ENCODE assay signal across 9 cellular contexts in the genomic region with DNA sequence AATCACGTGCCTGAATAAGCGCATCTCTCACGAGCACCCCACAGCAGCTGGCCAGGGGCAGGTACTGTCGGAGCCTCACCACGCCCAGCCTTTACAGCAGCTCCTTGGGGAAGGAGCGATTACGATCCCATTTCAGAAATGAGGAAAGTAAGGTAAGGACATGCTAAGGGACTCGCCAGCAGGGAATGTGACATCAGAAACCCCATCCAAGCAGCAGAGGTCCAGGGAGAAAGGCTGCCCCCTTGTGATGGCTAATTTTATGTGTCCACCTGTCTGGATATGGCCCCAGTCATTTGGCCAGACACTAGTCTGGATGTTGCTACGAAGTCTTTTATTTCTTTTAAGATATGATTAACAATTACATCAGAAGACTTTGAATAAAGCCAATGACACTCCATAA.
DNase-seq lines count a peak whose midpoint lies in the region; ATAC-seq, FAIRE-seq and TF ChIP-seq lines count a peak whose summit lies in the region.
"Had no signal": no experiment of that assay in that cellular context is flagged by ENCODE, and none has a peak within 500 bp of the region (broad histone marks: within the 10 kb centered on the region; RNA-seq: fewer than 3 reads in every experiment).

No MANE protein-coding gene starts in this region.

- ATAC-seq in GM12878 (peak; percentile 82), GM19324 (IDR thresholded peaks at IDR 0.05; ENCODE audit: low FRiP score, unreplicated experiment) (no peak), HG02840 (IDR thresholded peaks at IDR 0.05; ENCODE audit: low FRiP score, unreplicated experiment) (no peak)
- no peak for ATAC-seq in activated T-helper 17 cell treated with anti-CD3 and anti-CD28 coated beads, Interleukin-2, amount 50 U/mL, for 72 hours (replicated peaks)
- ATAC-seq: activated CD4-positive, CD25-positive, alpha-beta regulatory T cell treated with anti-CD3 and anti-CD28 coated beads, Interleukin-2, amount 50 U/mL, for 24 hours had no signal

- no peak overlapping the region for H3K9ac ChIP-seq in GM12878 (ENCODE audit: control insufficient read depth, insufficient read depth, low read length)

- H3K27me3 ChIP-seq in GM12878 (replicated peaks in 1 of 2; ENCODE audit: control insufficient read depth in 2 of 2, insufficient read depth in 2 of 2, low read length in 1 of 2): peaks cover 0 to 4% of the 10 kb centered on the region in 2 experiments; a peak in 1 of 4 replicates

- no peaks in the 10 kb centered on the region for H3K9me3 Mint-ChIP-seq in activated T-helper 17 cell treated with anti-CD3 and anti-CD28 coated beads, Interleukin-2, amount 50 U/mL, for 72 hours

- in situ Hi-C loops in KBM-7 (cut with MboI; ENCODE audit: low pct_unique_long_range_greater_than_20kb, low sequenced_read_pairs): no loop called here
- in situ Hi-C loops in GM12878 (cut with MboI): no loop called here

- RAD21 ChIA-PET in GM12878 (lab: Charles Lee; ENCODE audit: unreplicated experiment): no interaction called here

- no TSS peak for BruUV-seq in GM12878 (replicated peaks; lab: Mats Ljungman, UMichigan)

- TF ChIP-seq RAD21 in GM12878 (IDR thresholded peaks at IDR 0.05; ENCODE audit: insufficient read depth, low read depth, low read length): peak; percentile 61

- POLR2A ChIA-PET in GM12878 (lab: Charles Lee): no interaction called here

- CTCF ChIA-PET in GM12878 (lab: Yijun Ruan, JAX): no interaction called here

- H3K27ac Mint-ChIP-seq in activated T-helper 17 cell treated with anti-CD3 and anti-CD28 coated beads, Interleukin-2, amount 50 U/mL, for 72 hours: no peak overlapping the region

- H4K20me1 ChIP-seq in GM12878 (ENCODE audit: control insufficient read depth, insufficient read depth): no peaks in the 10 kb centered on the region

- intact Hi-C loops in GM12878 (cut with micrococcal nuclease; ENCODE audit: unreplicated experiment): loop anchor here (2.0 to 5.0 kb wide), 2 partner anchors 147 to 234 kb away; partner anchors contain the start of gene MED10

- no peak overlapping the region for H3K27ac ChIP-seq in GM12878 (ENCODE audit: control insufficient read depth, insufficient read depth)

- no peak overlapping the region for H3K4me2 ChIP-seq in GM12878 (ENCODE audit: control insufficient read depth, insufficient read depth)

- no peaks in the 10 kb centered on the region for H3K36me3 ChIP-seq in GM12878 (ENCODE audit: control insufficient read depth in 2 of 2, insufficient read depth in 2 of 2, low read length in 1 of 2)

- H3K27me3 Mint-ChIP-seq in activated T-helper 17 cell treated with anti-CD3 and anti-CD28 coated beads, Interleukin-2, amount 50 U/mL, for 72 hours: peaks cover 27% of the 10 kb centered on the region

- no peaks in the 10 kb centered on the region for H3K36me3 Mint-ChIP-seq in activated T-helper 17 cell treated with anti-CD3 and anti-CD28 coated beads, Interleukin-2, amount 50 U/mL, for 72 hours (ENCODE audit: low read depth)

- no peak for FAIRE-seq in GM12878 (lab: Jason Lieb, UNC)

- no peak for TF ChIP-seq EP300 in GM12878 (IDR thresholded peaks at IDR 0.05; ENCODE audit: borderline replicate concordance in 1 of 2, control insufficient read depth in 1 of 2, low read depth in 2 of 2, low read length in 2 of 2)

- no peak overlapping the region for H3K4me3 ChIP-seq in GM12878

- no peaks in the 10 kb centered on the region for H3K4me1 ChIP-seq in GM12878 (ENCODE audit: control insufficient read depth, insufficient read depth, low read length)

- TF ChIP-seq POLR2A in GM12878 (IDR thresholded peaks at IDR 0.05; ENCODE audit: low read depth, low read length): no peak

- H3K4me3 Mint-ChIP-seq in activated T-helper 17 cell treated with anti-CD3 and anti-CD28 coated beads, Interleukin-2, amount 50 U/mL, for 72 hours: no peak overlapping the region

- peak; percentile 40 to 68 (median 43); a peak in 4 of 6 replicates for TF ChIP-seq CTCF in GM12878 (IDR thresholded peaks at IDR 0.05 in 2 of 3, conservative IDR thresholded peaks at IDR 0.05 in 1 of 3; ENCODE audit: control insufficient read depth in 2 of 3, extremely low read depth in 1 of 3, insufficient read depth in 1 of 3, low read depth in 3 of 3, low read length in 3 of 3)

- SMC1A ChIA-PET in GM12878 (lab: Charles Lee; ENCODE audit: uncharacterized antibody, unreplicated experiment): no interaction called here

- H2AFZ ChIP-seq in GM12878 (ENCODE audit: control insufficient read depth, low read depth, low read length): no peak overlapping the region

- H3K4me1 Mint-ChIP-seq in activated T-helper 17 cell treated with anti-CD3 and anti-CD28 coated beads, Interleukin-2, amount 50 U/mL, for 72 hours: no peaks in the 10 kb centered on the region

- no peaks in the 10 kb centered on the region for H3K79me2 ChIP-seq in GM12878 (ENCODE audit: control insufficient read depth, insufficient read depth, low read length)

- H3K9me3 ChIP-seq in GM12878 (replicated peaks; ENCODE audit: control insufficient read depth, insufficient read depth, low read length): no peaks in the 10 kb centered on the region

- WGBS in GM12878 (ENCODE audit: insufficient coverage, insufficient replicate concordance, low lambda C conversion rate, missing lambda C conversion rate): 58% methylated on average over 9 of the region's 9 CpGs

- DNase-seq in GM04504 (ENCODE audit: low read depth): peak; percentile 8
- DNase-seq in KBM-7: peak; percentile 18
- no peak for DNase-seq in GM12878 (ENCODE audit: low read depth, low spot score)
- DNase-seq in medulla oblongata (ENCODE audit: extremely low spot score): peak; percentile 6
- no peak for DNase-seq in stimulated activated CD4-positive, alpha-beta T cell treated with anti-CD3 and anti-CD28 coated beads, Interleukin-2, amount 100 ng/mL, for 24 hours

TF ChIP-seq in GM12878, 131 proteins besides CTCF, POLR2A, EP300 and RAD21:
- no peak for TF ChIP-seq ELK1 (IDR thresholded peaks at IDR 0.05; ENCODE audit: low read depth, low read length)
- no peak for TF ChIP-seq TCF12 (IDR thresholded peaks at IDR 0.05; ENCODE audit: low read depth, low read length)
- no peak for TF ChIP-seq MEF2A (IDR thresholded peaks at IDR 0.05; ENCODE audit: insufficient read depth, low read depth, low read length)
- no peak for TF ChIP-seq MXI1 (IDR thresholded peaks at IDR 0.05; ENCODE audit: low read depth, low read length)
- TF ChIP-seq, protein P1, sequence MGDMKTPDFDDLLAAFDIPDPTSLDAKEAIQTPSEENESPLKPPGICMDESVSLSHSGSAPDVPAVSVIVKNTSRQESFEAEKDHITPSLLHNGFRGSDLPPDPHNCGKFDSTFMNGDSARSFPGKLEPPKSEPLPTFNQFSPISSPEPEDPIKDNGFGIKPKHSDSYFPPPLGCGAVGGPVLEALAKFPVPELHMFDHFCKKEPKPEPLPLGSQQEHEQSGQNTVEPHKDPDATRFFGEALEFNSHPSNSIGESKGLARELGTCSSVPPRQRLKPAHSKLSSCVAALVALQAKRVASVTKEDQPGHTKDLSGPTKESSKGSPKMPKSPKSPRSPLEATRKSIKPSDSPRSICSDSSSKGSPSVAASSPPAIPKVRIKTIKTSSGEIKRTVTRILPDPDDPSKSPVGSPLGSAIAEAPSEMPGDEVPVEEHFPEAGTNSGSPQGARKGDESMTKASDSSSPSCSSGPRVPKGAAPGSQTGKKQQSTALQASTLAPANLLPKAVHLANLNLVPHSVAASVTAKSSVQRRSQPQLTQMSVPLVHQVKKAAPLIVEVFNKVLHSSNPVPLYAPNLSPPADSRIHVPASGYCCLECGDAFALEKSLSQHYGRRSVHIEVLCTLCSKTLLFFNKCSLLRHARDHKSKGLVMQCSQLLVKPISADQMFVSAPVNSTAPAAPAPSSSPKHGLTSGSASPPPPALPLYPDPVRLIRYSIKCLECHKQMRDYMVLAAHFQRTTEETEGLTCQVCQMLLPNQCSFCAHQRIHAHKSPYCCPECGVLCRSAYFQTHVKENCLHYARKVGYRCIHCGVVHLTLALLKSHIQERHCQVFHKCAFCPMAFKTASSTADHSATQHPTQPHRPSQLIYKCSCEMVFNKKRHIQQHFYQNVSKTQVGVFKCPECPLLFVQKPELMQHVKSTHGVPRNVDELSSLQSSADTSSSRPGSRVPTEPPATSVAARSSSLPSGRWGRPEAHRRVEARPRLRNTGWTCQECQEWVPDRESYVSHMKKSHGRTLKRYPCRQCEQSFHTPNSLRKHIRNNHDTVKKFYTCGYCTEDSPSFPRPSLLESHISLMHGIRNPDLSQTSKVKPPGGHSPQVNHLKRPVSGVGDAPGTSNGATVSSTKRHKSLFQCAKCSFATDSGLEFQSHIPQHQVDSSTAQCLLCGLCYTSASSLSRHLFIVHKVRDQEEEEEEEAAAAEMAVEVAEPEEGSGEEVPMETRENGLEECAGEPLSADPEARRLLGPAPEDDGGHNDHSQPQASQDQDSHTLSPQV (IDR thresholded peaks at IDR 0.05): no peak
- peak; percentile 69; the same call in 1 of the 2 replicates for TF ChIP-seq SMC3 (IDR thresholded peaks at IDR 0.05; ENCODE audit: borderline replicate concordance, low read length)
- TF ChIP-seq YY1 (IDR thresholded peaks at IDR 0.05; ENCODE audit: low read depth, low read length): 0 out of 2 replicates have a peak, but pooled peaks have one; percentile 23
- no peak for TF ChIP-seq BACH1 (IDR thresholded peaks at IDR 0.05; ENCODE audit: borderline replicate concordance)
- TF ChIP-seq NBN (IDR thresholded peaks at IDR 0.05): no peak
- TF ChIP-seq EED (IDR thresholded peaks at IDR 0.05; ENCODE audit: low read depth): no peak
- no peak for TF ChIP-seq ZNF24 (IDR thresholded peaks at IDR 0.05)
- TF ChIP-seq BMI1 (IDR thresholded peaks at IDR 0.05; ENCODE audit: borderline replicate concordance): no peak
- no peak for TF ChIP-seq SIN3A (IDR thresholded peaks at IDR 0.05; ENCODE audit: low read depth, low read length)
- no peak for TF ChIP-seq BRCA1 (IDR thresholded peaks at IDR 0.05; ENCODE audit: low read depth, low read length)
TF ChIP-seq in GM12878: peak in this region for 2.

Comparison
In these comparisons a context has a peak if more than half of its experiments do, and no peak if none do; other contexts are left out.
1. DNase-seq: peak in GM04504 (single experiment), KBM-7 (single experiment) and medulla oblongata (single experiment); none in GM12878 (single experiment) and stimulated activated CD4-positive, alpha-beta T cell treated with anti-CD3 and anti-CD28 coated beads, Interleukin-2, amount 100 ng/mL, for 24 hours (0 of 2).